Comparison of ENCODE assay signal across 8 cellular contexts in genomic region chr2:189751080-189751658, GRCh38. TPM values are rescaled to one million over a fixed set of nuclear protein-coding genes. Genes with fewer than 3 reads are reported as not detected.
DNase-seq lines count a peak whose midpoint lies in the region; ATAC-seq and TF ChIP-seq lines count a peak whose summit lies in the region.

No MANE protein-coding gene starts in this region.

- ATAC-seq in GM23338 = peak; percentile 78

- no peak overlapping the region for H2AFZ ChIP-seq in GM23338

- H3K36me3 Mint-ChIP-seq in T-helper 2 cell treated with Interferon-gamma antibody and Interleukin-4, amounts not matched to agents 5 μg/mL and 100 μg/mL, for 36 hours (ENCODE audit: low read depth) = peaks cover 4% of the 10 kb centered on the region
- peaks cover 5% of the 10 kb centered on the region; the same call in 2 of the 3 replicates for H3K36me3 Mint-ChIP-seq in GM23338 (ENCODE audit: low read depth)

- H3K4me2 ChIP-seq in GM23338 = no peak overlapping the region

- no peaks in the 10 kb centered on the region for H3K4me1 ChIP-seq in GM23338 (ENCODE audit: insufficient read depth)

- H3K9me2 ChIP-seq in GM23338 (ENCODE audit: insufficient read depth) = no peaks in the 10 kb centered on the region

- no peak overlapping the region for H3K4me3 ChIP-seq in GM23338

- no peaks in the 10 kb centered on the region for H4K20me1 ChIP-seq in GM23338 (replicated peaks; ENCODE audit: insufficient read depth)

- no peak overlapping the region for H3K4me3 Mint-ChIP-seq in T-helper 2 cell treated with Interferon-gamma antibody and Interleukin-4, amounts not matched to agents 5 μg/mL and 100 μg/mL, for 36 hours
- no peak overlapping the region for H3K4me3 Mint-ChIP-seq in GM23338

- no peaks in the 10 kb centered on the region for H3K79me2 ChIP-seq in GM23338 (replicated peaks; ENCODE audit: insufficient read depth)

- H3K9me3 Mint-ChIP-seq in T-helper 2 cell treated with Interferon-gamma antibody and Interleukin-4, amounts not matched to agents 5 μg/mL and 100 μg/mL, for 36 hours = no peaks in the 10 kb centered on the region
- no peaks in the 10 kb centered on the region for H3K9me3 Mint-ChIP-seq in GM23338

- DNase-seq in T-helper 2 cell (peak in 3 of 5 experiments; percentile 10 to 43 (median 27)), GM23338 (ENCODE audit: low spot score) (peak; percentile 77), NCI-H526 (lab: John Stamatoyannopoulos, UW) (peak; percentile 21 to 74), hepatic stellate cell (ENCODE audit: low spot score) (peak; percentile 24), NCI-H128 (lab: John Stamatoyannopoulos, UW; ENCODE audit: unreplicated experiment) (no peak)
- DNase-seq in T-helper 2 cell treated with Interferon-gamma antibody and Interleukin-4, amounts not matched to agents 5 μg/mL and 100 μg/mL, for 36 hours (ENCODE audit: low spot score) = no peak
- peak; percentile 25 for DNase-seq in activated naive CD4-positive, alpha-beta T cell treated with Interleukin-2 at 50 U/mL for 16 hours
- peak; percentile 44 for DNase-seq in stimulated activated CD4-positive, alpha-beta T cell treated with anti-CD3 and anti-CD28 coated beads, Interleukin-4, amount 100 ng/mL, for 24 hours

- peak; percentile 80 to 81 for TF ChIP-seq CTCF in GM23338 (conservative IDR thresholded peaks at IDR 0.05; ENCODE audit: low read depth in 2 of 2)

- no peak overlapping the region for H3K27ac Mint-ChIP-seq in T-helper 2 cell treated with Interferon-gamma antibody and Interleukin-4, amounts not matched to agents 5 μg/mL and 100 μg/mL, for 36 hours
- H3K27ac Mint-ChIP-seq in GM23338 = no peak overlapping the region

- H3F3A ChIP-seq in GM23338 (replicated peaks; ENCODE audit: low read depth) = no peaks in the 10 kb centered on the region

- H3K27ac ChIP-seq in GM23338 (ENCODE audit: low read depth) = no peak overlapping the region

- no peaks in the 10 kb centered on the region for H3K4me1 Mint-ChIP-seq in T-helper 2 cell treated with Interferon-gamma antibody and Interleukin-4, amounts not matched to agents 5 μg/mL and 100 μg/mL, for 36 hours (ENCODE audit: low read depth)
- no peaks in the 10 kb centered on the region for H3K4me1 Mint-ChIP-seq in GM23338

- H3K27me3 Mint-ChIP-seq in T-helper 2 cell treated with Interferon-gamma antibody and Interleukin-4, amounts not matched to agents 5 μg/mL and 100 μg/mL, for 36 hours (ENCODE audit: low read depth) = no peaks in the 10 kb centered on the region
- H3K27me3 Mint-ChIP-seq in GM23338 (ENCODE audit: insufficient read depth, low read depth, poor library complexity) = no peaks in the 10 kb centered on the region

- H3K27me3 ChIP-seq in GM23338 (ENCODE audit: insufficient read depth) = no peaks in the 10 kb centered on the region

- no peaks in the 10 kb centered on the region for H3K36me3 ChIP-seq in GM23338 (ENCODE audit: insufficient read depth)

TF ChIP-seq in GM23338, 12 proteins besides CTCF, POLR2A, EP300 and RAD21 (continues in another document):
- no peak for TF ChIP-seq NANOG (IDR thresholded peaks at IDR 0.05; ENCODE audit: borderline replicate concordance)
- TF ChIP-seq, protein P1, sequence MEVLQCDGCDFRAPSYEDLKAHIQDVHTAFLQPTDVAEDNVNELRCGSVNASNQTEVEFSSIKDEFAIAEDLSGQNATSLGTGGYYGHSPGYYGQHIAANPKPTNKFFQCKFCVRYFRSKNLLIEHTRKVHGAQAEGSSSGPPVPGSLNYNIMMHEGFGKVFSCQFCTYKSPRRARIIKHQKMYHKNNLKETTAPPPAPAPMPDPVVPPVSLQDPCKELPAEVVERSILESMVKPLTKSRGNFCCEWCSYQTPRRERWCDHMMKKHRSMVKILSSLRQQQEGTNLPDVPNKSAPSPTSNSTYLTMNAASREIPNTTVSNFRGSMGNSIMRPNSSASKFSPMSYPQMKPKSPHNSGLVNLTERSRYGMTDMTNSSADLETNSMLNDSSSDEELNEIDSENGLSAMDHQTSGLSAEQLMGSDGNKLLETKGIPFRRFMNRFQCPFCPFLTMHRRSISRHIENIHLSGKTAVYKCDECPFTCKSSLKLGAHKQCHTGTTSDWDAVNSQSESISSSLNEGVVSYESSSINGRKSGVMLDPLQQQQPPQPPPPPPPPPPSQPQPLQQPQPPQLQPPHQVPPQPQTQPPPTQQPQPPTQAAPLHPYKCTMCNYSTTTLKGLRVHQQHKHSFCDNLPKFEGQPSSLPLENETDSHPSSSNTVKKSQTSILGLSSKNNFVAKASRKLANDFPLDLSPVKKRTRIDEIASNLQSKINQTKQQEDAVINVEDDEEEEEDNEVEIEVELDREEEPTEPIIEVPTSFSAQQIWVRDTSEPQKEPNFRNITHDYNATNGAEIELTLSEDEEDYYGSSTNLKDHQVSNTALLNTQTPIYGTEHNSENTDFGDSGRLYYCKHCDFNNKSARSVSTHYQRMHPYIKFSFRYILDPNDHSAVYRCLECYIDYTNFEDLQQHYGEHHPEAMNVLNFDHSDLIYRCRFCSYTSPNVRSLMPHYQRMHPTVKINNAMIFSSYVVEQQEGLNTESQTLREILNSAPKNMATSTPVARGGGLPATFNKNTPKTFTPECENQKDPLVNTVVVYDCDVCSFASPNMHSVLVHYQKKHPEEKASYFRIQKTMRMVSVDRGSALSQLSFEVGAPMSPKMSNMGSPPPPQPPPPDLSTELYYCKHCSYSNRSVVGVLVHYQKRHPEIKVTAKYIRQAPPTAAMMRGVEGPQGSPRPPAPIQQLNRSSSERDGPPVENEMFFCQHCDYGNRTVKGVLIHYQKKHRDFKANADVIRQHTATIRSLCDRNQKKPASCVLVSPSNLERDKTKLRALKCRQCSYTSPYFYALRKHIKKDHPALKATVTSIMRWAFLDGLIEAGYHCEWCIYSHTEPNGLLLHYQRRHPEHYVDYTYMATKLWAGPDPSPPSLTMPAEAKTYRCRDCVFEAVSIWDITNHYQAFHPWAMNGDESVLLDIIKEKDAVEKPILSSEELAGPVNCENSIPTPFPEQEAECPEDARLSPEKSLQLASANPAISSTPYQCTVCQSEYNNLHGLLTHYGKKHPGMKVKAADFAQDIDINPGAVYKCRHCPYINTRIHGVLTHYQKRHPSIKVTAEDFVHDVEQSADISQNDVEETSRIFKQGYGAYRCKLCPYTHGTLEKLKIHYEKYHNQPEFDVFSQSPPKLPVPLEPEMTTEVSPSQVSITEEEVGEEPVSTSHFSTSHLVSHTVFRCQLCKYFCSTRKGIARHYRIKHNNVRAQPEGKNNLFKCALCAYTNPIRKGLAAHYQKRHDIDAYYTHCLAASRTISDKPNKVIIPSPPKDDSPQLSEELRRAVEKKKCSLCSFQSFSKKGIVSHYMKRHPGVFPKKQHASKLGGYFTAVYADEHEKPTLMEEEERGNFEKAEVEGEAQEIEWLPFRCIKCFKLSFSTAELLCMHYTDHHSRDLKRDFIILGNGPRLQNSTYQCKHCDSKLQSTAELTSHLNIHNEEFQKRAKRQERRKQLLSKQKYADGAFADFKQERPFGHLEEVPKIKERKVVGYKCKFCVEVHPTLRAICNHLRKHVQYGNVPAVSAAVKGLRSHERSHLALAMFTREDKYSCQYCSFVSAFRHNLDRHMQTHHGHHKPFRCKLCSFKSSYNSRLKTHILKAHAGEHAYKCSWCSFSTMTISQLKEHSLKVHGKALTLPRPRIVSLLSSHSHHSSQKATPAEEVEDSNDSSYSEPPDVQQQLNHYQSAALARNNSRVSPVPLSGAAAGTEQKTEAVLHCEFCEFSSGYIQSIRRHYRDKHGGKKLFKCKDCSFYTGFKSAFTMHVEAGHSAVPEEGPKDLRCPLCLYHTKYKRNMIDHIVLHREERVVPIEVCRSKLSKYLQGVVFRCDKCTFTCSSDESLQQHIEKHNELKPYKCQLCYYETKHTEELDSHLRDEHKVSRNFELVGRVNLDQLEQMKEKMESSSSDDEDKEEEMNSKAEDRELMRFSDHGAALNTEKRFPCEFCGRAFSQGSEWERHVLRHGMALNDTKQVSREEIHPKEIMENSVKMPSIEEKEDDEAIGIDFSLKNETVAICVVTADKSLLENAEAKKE (CRISPR knock-in tag; IDR thresholded peaks at IDR 0.05) = no peak
- no peak for TF ChIP-seq EZH2 (IDR thresholded peaks at IDR 0.05; ENCODE audit: low read depth, unreplicated experiment)
- no peak for TF ChIP-seq ETS1 (IDR thresholded peaks at IDR 0.05)
- no peak for TF ChIP-seq ZNF114 (CRISPR knock-in tag; IDR thresholded peaks at IDR 0.05)
- no peak for TF ChIP-seq JUNB (IDR thresholded peaks at IDR 0.05; ENCODE audit: unreplicated experiment)
- no peak for TF ChIP-seq STAT1 (IDR thresholded peaks at IDR 0.05; ENCODE audit: unreplicated experiment)
- no peak for TF ChIP-seq POLR2AphosphoS5 (IDR thresholded peaks at IDR 0.05; ENCODE audit: low read depth)

RNA-seq across cellular contexts. Expression of gene OSGEPL1, which starts 11.4 kb away (rescaled TPM):
- 19.9 and 23.1 TPM in 2 replicates for total RNA-seq in GM23338 (2014; rRNA removed; shearing (Covaris generic))
- 18.0 and 19.6 TPM in 2 replicates for polyA plus RNA-seq in GM23338 (2016; fragmentation: Nextera tagmentation; extraction: Ambion mirVana)

RNA-seq across cellular contexts. Expression of gene ORMDL1, which starts 33.0 kb away (rescaled TPM):
- 49.0 and 50.5 TPM in 2 replicates for total RNA-seq in GM23338 (2014; rRNA removed; shearing (Covaris generic))
- polyA plus RNA-seq in GM23338 (2016; fragmentation: Nextera tagmentation; extraction: Ambion mirVana) = 78.4 and 84.2 TPM in 2 replicates

RNA-seq across cellular contexts. Expression of gene PMS1, which starts 33.1 kb away (rescaled TPM):
- 53.7 and 57.6 TPM in 2 replicates for total RNA-seq in GM23338 (2014; rRNA removed; shearing (Covaris generic))
- polyA plus RNA-seq in GM23338 (2016; fragmentation: Nextera tagmentation; extraction: Ambion mirVana) = 64.1 and 71.6 TPM in 2 replicates

Comparison
In these comparisons a context has a peak if more than half of its experiments do, and no peak if none do; other contexts are left out.
1. DNase-seq: peak in T-helper 2 cell (3 of 5), GM23338 (single experiment), NCI-H526 (2 of 2), activated naive CD4-positive, alpha-beta T cell treated with Interleukin-2 at 50 U/mL for 16 hours (single experiment), hepatic stellate cell (single experiment) and stimulated activated CD4-positive, alpha-beta T cell treated with anti-CD3 and anti-CD28 coated beads, Interleukin-4, amount 100 ng/mL, for 24 hours (single experiment); none in T-helper 2 cell treated with Interferon-gamma antibody and Interleukin-4, amounts not matched to agents 5 μg/mL and 100 μg/mL, for 36 hours (single experiment) and NCI-H128 (single experiment).